ENCODE assay signal across 13 cellular contexts in the genomic region with DNA sequence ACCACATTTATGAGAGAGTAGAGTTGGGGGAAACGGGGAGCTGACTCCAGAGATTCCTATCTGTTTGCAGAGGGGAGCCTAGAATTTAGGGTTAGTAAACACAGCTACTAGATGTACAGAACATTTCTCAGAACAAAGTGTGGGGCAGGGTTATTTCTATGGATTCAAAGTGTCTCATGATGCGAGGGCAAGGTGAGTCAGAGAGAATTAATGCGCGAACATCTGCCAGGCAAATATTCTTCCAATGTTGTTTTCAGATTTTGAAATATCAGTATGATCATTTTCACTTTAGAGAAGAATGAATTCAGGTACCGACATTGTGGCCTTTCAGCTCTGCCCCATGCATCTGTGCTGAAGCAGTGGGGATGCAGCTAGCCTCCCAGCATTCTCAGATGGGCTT.
"Had no signal": no experiment of that assay in that cellular context is flagged by ENCODE, and none has a peak within 500 bp of the region (broad histone marks: within the 10 kb centered on the region; RNA-seq: fewer than 3 reads in every experiment).

No MANE protein-coding gene starts in this region.

- H3K27ac ChIP-seq: cardiac muscle cell had no signal

- H3K9me3 Mint-ChIP-seq: activated CD4-positive, alpha-beta T cell treated with anti-CD3 and anti-CD28 coated beads, Interleukin-2, amount 10 ng/mL, durations not matched to agents 7 days and 5 days; activated naive CD8-positive, alpha-beta T cell treated with anti-CD3 and anti-CD28 coated beads, Interleukin-2, amount 10 ng/mL, durations not matched to agents 7 days and 5 days; endodermal cell; naive thymus-derived CD8-positive, alpha-beta T cell; stimulated activated naive B cell treated with anti-CD40 and anti-IgM and Interleukin-4, amounts not matched to agents 10 μg/mL and 1 μg/mL and 100 μg/mL, for 72 hours; type B pancreatic cell; WTC11 had no signal

- DNase-seq: activated CD4-positive, alpha-beta T cell treated with anti-CD3 and anti-CD28 coated beads, Interleukin-2, amount 10 ng/mL, durations not matched to agents 7 days and 5 days; activated naive CD4-positive, alpha-beta T cell; activated naive CD8-positive, alpha-beta T cell treated with anti-CD3 and anti-CD28 coated beads, Interleukin-2, amount 10 ng/mL, durations not matched to agents 7 days and 5 days; endodermal cell; naive thymus-derived CD8-positive, alpha-beta T cell; retina; stimulated activated CD4-positive, alpha-beta T cell treated with anti-CD3 and anti-CD28 coated beads, Interleukin-2, amount 100 ng/mL, for 48 hours; stimulated activated naive B cell treated with anti-CD40 and anti-IgM and Interleukin-4, amounts not matched to agents 10 μg/mL and 1 μg/mL and 100 μg/mL, for 72 hours; T-helper 17 cell had no signal

- H3K36me3 ChIP-seq: cardiac muscle cell had no signal

- H3K4me3 ChIP-seq: cardiac muscle cell had no signal

- ATAC-seq: left lobe of liver; naive thymus-derived CD8-positive, alpha-beta T cell; stimulated activated naive B cell treated with anti-CD40 and anti-IgM and Interleukin-4, amounts not matched to agents 10 μg/mL and 1 μg/mL and 100 μg/mL, for 72 hours; T-helper 17 cell; WTC11 had no signal

- H3K36me3 Mint-ChIP-seq: activated naive CD8-positive, alpha-beta T cell treated with anti-CD3 and anti-CD28 coated beads, Interleukin-2, amount 10 ng/mL, durations not matched to agents 7 days and 5 days; stimulated activated naive B cell treated with anti-CD40 and anti-IgM and Interleukin-4, amounts not matched to agents 10 μg/mL and 1 μg/mL and 100 μg/mL, for 72 hours had no signal

- H3K4me3 Mint-ChIP-seq: activated CD4-positive, alpha-beta T cell treated with anti-CD3 and anti-CD28 coated beads, Interleukin-2, amount 10 ng/mL, durations not matched to agents 7 days and 5 days; activated naive CD8-positive, alpha-beta T cell treated with anti-CD3 and anti-CD28 coated beads, Interleukin-2, amount 10 ng/mL, durations not matched to agents 7 days and 5 days; endodermal cell; stimulated activated naive B cell treated with anti-CD40 and anti-IgM and Interleukin-4, amounts not matched to agents 10 μg/mL and 1 μg/mL and 100 μg/mL, for 72 hours had no signal

- H3K27me3 ChIP-seq: cardiac muscle cell had no signal

- H3K27ac Mint-ChIP-seq: activated CD4-positive, alpha-beta T cell treated with anti-CD3 and anti-CD28 coated beads, Interleukin-2, amount 10 ng/mL, durations not matched to agents 7 days and 5 days; activated naive CD8-positive, alpha-beta T cell treated with anti-CD3 and anti-CD28 coated beads, Interleukin-2, amount 10 ng/mL, durations not matched to agents 7 days and 5 days; endodermal cell; naive thymus-derived CD8-positive, alpha-beta T cell; stimulated activated naive B cell treated with anti-CD40 and anti-IgM and Interleukin-4, amounts not matched to agents 10 μg/mL and 1 μg/mL and 100 μg/mL, for 72 hours; T-helper 17 cell; type B pancreatic cell; WTC11 had no signal
